In genomic region chr2:200298015-200298414, GRCh38 we compare ENCODE assay signal across 16 cellular contexts. TPM values are rescaled to one million over a fixed set of nuclear protein-coding genes. Genes with fewer than 3 reads are reported as not detected.
A peak's percentile ranks its signal among the peaks of the same experiment; 100 is the strongest.
DNase-seq lines count a peak whose midpoint lies in the region; ATAC-seq and TF ChIP-seq lines count a peak whose summit lies in the region.
"Had no signal": no experiment of that assay in that cellular context is flagged by ENCODE, and none has a peak within 500 bp of the region (broad histone marks: within the 10 kb centered on the region; RNA-seq: fewer than 3 reads in every experiment).

No MANE protein-coding gene starts in this region.

- no peak for TF ChIP-seq POLR2A in IMR-90 (IDR thresholded peaks at IDR 0.05; ENCODE audit: low read depth, low read length)

- H3K56ac ChIP-seq in IMR-90 (ENCODE audit: extremely low read depth, insufficient read depth, low read length), result no peak overlapping the region

- no peak overlapping the region for H2AK5ac ChIP-seq in IMR-90 (ENCODE audit: low read depth, low read length)
- no peak overlapping the region for H2AK5ac ChIP-seq in mesenchymal stem cell (ENCODE audit: low read length, severe bottlenecking)

- TF ChIP-seq CTCF in IMR-90 (conservative IDR thresholded peaks at IDR 0.05; ENCODE audit: low read depth, low read length) (no peak), choroid plexus epithelial cell (conservative IDR thresholded peaks at IDR 0.05; ENCODE audit: low read depth, low read length) (no peak)

- H3K79me1 ChIP-seq in IMR-90 (ENCODE audit: low read depth in 1 of 2, low read length in 2 of 2) (peaks cover 0 to 10% of the 10 kb centered on the region in 2 experiments; a peak in 2 of 4 replicates), mesenchymal stem cell (replicated peaks; ENCODE audit: low read length, poor library complexity, severe bottlenecking) (no peaks in the 10 kb centered on the region)

- no peak for TF ChIP-seq RAD21 in IMR-90 (IDR thresholded peaks at IDR 0.05; ENCODE audit: low read length)

- H2BK120ac ChIP-seq in IMR-90 (ENCODE audit: low read depth, low read length) (no peak overlapping the region), mesenchymal stem cell (ENCODE audit: low read depth, low read length) (no peak overlapping the region)

- DNase-seq in IMR-90 (no peak), choroid plexus epithelial cell (ENCODE audit: low read depth) (peak; percentile 88), mesenchymal stem cell (no peak), skeletal muscle cell (ENCODE audit: low read depth) (peak; percentile 56), T-helper 9 cell (no peak), NCI-H510A (lab: John Stamatoyannopoulos, UW) (no peak), head of caudate nucleus (no peak)
- DNase-seq: 8988T; CD8-positive, alpha-beta T cell; GDM1; NCI-H2081; NCI-H2171 treated with DMSO at 0.1 percent for 48 hours; NCI-H526; Peyer's patch had no signal

- H2BK5ac ChIP-seq in IMR-90 (ENCODE audit: low read depth, low read length, poor library complexity, severe bottlenecking) (no peak overlapping the region), mesenchymal stem cell (ENCODE audit: low read depth, low read length, poor library complexity, severe bottlenecking) (no peak overlapping the region)

- H4K20me1 ChIP-seq in IMR-90 (ENCODE audit: insufficient read depth, low read length), result no peaks in the 10 kb centered on the region
- H4K20me1 ChIP-seq: BLaER1 treated with 17β-estradiol and CSF1 and Interleukin-3, amounts not matched to agents 10 nM and 100 nM had no signal

- H4K91ac ChIP-seq in IMR-90 (ENCODE audit: insufficient read depth, low read depth, low read length) (no peak overlapping the region), mesenchymal stem cell (ENCODE audit: low read length) (no peak overlapping the region)

- H2AFZ ChIP-seq in IMR-90 (replicated peaks; ENCODE audit: low read length, poor library complexity), result no peak overlapping the region
- no peak overlapping the region for H2AFZ ChIP-seq in mesenchymal stem cell (ENCODE audit: low read depth, low read length)

- no peak overlapping the region for H3K27ac ChIP-seq in IMR-90 (ENCODE audit: insufficient read depth, low read length)
- H3K27ac ChIP-seq in mesenchymal stem cell (ENCODE audit: low read length, poor library complexity, severe bottlenecking), result peak overlapping the region; percentile 67
- H3K27ac ChIP-seq: BLaER1 treated with 17β-estradiol and CSF1 and Interleukin-3, amounts not matched to agents 10 nM and 100 nM; Peyer's patch; SJSA1 had no signal

- H4K5ac ChIP-seq in IMR-90 (ENCODE audit: low read depth, low read length), result no peak overlapping the region

- dilution Hi-C loops in IMR-90 (cut with HindIII; ENCODE audit: low sequenced_read_pairs, unreplicated experiment), result no loop called here

- H3K14ac ChIP-seq in IMR-90 (replicated peaks; ENCODE audit: low read depth, low read length), result no peak overlapping the region
- no peak overlapping the region for H3K14ac ChIP-seq in mesenchymal stem cell (ENCODE audit: low read length in 2 of 2)

- in situ Hi-C loops in IMR-90 (cut with MboI; ENCODE audit: low sequenced_read_pairs), result no loop called here

- H3K9me3 ChIP-seq in IMR-90 (ENCODE audit: control insufficient read depth, insufficient read depth, low read length), result no peaks in the 10 kb centered on the region
- no peaks in the 10 kb centered on the region for H3K9me3 ChIP-seq in mesenchymal stem cell (ENCODE audit: control insufficient read depth, low read length)
- H3K9me3 ChIP-seq: BLaER1 treated with 17β-estradiol and CSF1 and Interleukin-3, amounts not matched to agents 10 nM and 100 nM; Peyer's patch; SJSA1 had no signal

- H2BK15ac ChIP-seq in IMR-90 (ENCODE audit: low read depth, low read length) (no peak overlapping the region), mesenchymal stem cell (ENCODE audit: low read depth, poor library complexity, severe bottlenecking) (no peak overlapping the region)

- H4K8ac ChIP-seq in IMR-90 (ENCODE audit: low read depth in 2 of 2, low read length in 2 of 2) (no peak overlapping the region), mesenchymal stem cell (ENCODE audit: low read length) (no peak overlapping the region)

- H3K36me3 ChIP-seq in IMR-90 (ENCODE audit: control insufficient read depth, insufficient read depth, low read length), result no peaks in the 10 kb centered on the region
- H3K36me3 ChIP-seq in mesenchymal stem cell (ENCODE audit: control insufficient read depth in 1 of 2, insufficient read depth in 2 of 2, low read depth in 1 of 2, low read length in 2 of 2), result no peaks in the 10 kb centered on the region
- H3K36me3 ChIP-seq: BLaER1 treated with 17β-estradiol and CSF1 and Interleukin-3, amounts not matched to agents 10 nM and 100 nM; Peyer's patch; SJSA1 had no signal

- H2BK20ac ChIP-seq in IMR-90 (ENCODE audit: low read depth, low read length), result no peak overlapping the region

- no peak overlapping the region for H2BK12ac ChIP-seq in mesenchymal stem cell (ENCODE audit: low read length in 2 of 2)

- H3K4me2 ChIP-seq in IMR-90 (ENCODE audit: low read depth, low read length) (peak overlapping the region; percentile 18; the same call in 1 of the 2 replicates), mesenchymal stem cell (ENCODE audit: low read length, poor library complexity, severe bottlenecking) (no peak overlapping the region)
- H3K4me2 ChIP-seq: BLaER1 treated with 17β-estradiol and CSF1 and Interleukin-3, amounts not matched to agents 10 nM and 100 nM had no signal

- CTCF ChIA-PET in IMR-90 (lab: Yijun Ruan, JAX), result no interaction called here

- peaks cover 15% of the 10 kb centered on the region for H3K4me1 ChIP-seq in IMR-90 (ENCODE audit: control insufficient read depth, insufficient read depth, low read length)
- H3K4me1 ChIP-seq in mesenchymal stem cell (ENCODE audit: control insufficient read depth, insufficient read depth, low read depth, low read length), result peaks cover 6% of the 10 kb centered on the region
- H3K4me1 ChIP-seq: Peyer's patch had no signal

- H3K23ac ChIP-seq in IMR-90 (ENCODE audit: low read depth, low read length) (no peak overlapping the region), mesenchymal stem cell (ENCODE audit: low read length in 2 of 2) (no peak overlapping the region)

- WGBS in IMR-90 (ENCODE audit: extremely low coverage in 2 of 2, insufficient read length in 1 of 2), 2 experiments, result 75% methylated on average over 4 of the region's 5 CpGs; no CpG with 5 or more reads in 1 of the 2 experiments
- 85% methylated on average over 5 of the region's 5 CpGs for WGBS in mesenchymal stem cell

- peaks cover 10% of the 10 kb centered on the region; the same call in 1 of the 2 replicates for H3K9me1 ChIP-seq in IMR-90 (ENCODE audit: insufficient read depth, low read length)

- H3K4me3 ChIP-seq in IMR-90 (ENCODE audit: insufficient read depth, low read depth, low read length) (no peak overlapping the region), choroid plexus epithelial cell (ENCODE audit: low read depth, low read length) (no peak overlapping the region), mesenchymal stem cell (ENCODE audit: insufficient read depth in 1 of 2, low read depth in 1 of 2, low read length in 2 of 2) (no peak overlapping the region), skeletal muscle cell (ENCODE audit: low read depth, low read length) (no peak overlapping the region)
- H3K4me3 ChIP-seq: BLaER1 treated with 17β-estradiol and CSF1 and Interleukin-3, amounts not matched to agents 10 nM and 100 nM; Peyer's patch; SJSA1 had no signal

- peak; percentile 30 for ATAC-seq in IMR-90 (ENCODE audit: low read depth)
- ATAC-seq: CD8-positive, alpha-beta T cell had no signal

- intact Hi-C loops in IMR-90 (cut with micrococcal nuclease), result no loop called here
- intact Hi-C loops in head of caudate nucleus (cut with DNase I), result no loop called here

- no peak overlapping the region for H3K9ac ChIP-seq in IMR-90 (ENCODE audit: low read depth, low read length)
- no peak overlapping the region for H3K9ac ChIP-seq in mesenchymal stem cell (ENCODE audit: low read length)
- H3K9ac ChIP-seq: BLaER1 treated with 17β-estradiol and CSF1 and Interleukin-3, amounts not matched to agents 10 nM and 100 nM had no signal

- POLR2A ChIA-PET in IMR-90 (lab: Charles Lee; ENCODE audit: unreplicated experiment), result no interaction called here

- H3K18ac ChIP-seq in IMR-90 (ENCODE audit: low read depth, low read length), result no peak overlapping the region
- H3K18ac ChIP-seq in mesenchymal stem cell (ENCODE audit: low read depth in 1 of 2, low read length in 2 of 2), result no peak overlapping the region

- H2AK9ac ChIP-seq in IMR-90 (replicated peaks; ENCODE audit: low read depth, low read length, poor library complexity), result no peak overlapping the region

- no TSS peak for BruUV-seq in IMR-90 (replicated peaks; lab: Mats Ljungman, UMichigan)

- H3K27me3 ChIP-seq in IMR-90 (ENCODE audit: control insufficient read depth, insufficient read depth, low read length), result no peaks in the 10 kb centered on the region; the same call in 1 of the 2 replicates
- no peaks in the 10 kb centered on the region for H3K27me3 ChIP-seq in mesenchymal stem cell (ENCODE audit: control insufficient read depth in 1 of 2, insufficient read depth in 1 of 2, low read length in 2 of 2)
- H3K27me3 ChIP-seq: BLaER1 treated with 17β-estradiol and CSF1 and Interleukin-3, amounts not matched to agents 10 nM and 100 nM; Peyer's patch had no signal

- H3K4ac ChIP-seq in IMR-90 (ENCODE audit: low read depth, low read length), result no peak overlapping the region
- no peak overlapping the region for H3K4ac ChIP-seq in mesenchymal stem cell (ENCODE audit: low read depth in 1 of 2, low read length in 2 of 2)

TF ChIP-seq in IMR-90, 13 proteins besides CTCF, POLR2A, EP300 and RAD21:
- TF ChIP-seq FOS (IDR thresholded peaks at IDR 0.05; ENCODE audit: low read depth, low read length) (no peak), MAFK (IDR thresholded peaks at IDR 0.05; ENCODE audit: low read depth, low read length) (no peak), MAZ (IDR thresholded peaks at IDR 0.05; ENCODE audit: borderline replicate concordance, low read depth, low read length) (no peak), RCOR1 (IDR thresholded peaks at IDR 0.05; ENCODE audit: insufficient replicate concordance, low read length) (no peak), RFX5 (IDR thresholded peaks at IDR 0.05; ENCODE audit: low read depth, low read length) (no peak), CEBPB (IDR thresholded peaks at IDR 0.05; ENCODE audit: low read depth, low read length) (no peak), CHD1 (IDR thresholded peaks at IDR 0.05; ENCODE audit: low read depth, low read length) (no peak)
TF ChIP-seq in IMR-90: peak in this region for 0.

RNA-seq across cellular contexts. Expression of gene SPATS2L, which starts 8.5 kb away (rescaled TPM):
- 118 and 145 TPM in 2 replicates for total RNA-seq in IMR-90 (2012; rRNA removed)
- 155 and 175 TPM in 2 replicates for polyA plus RNA-seq in IMR-90 (2012; rRNA removed)
- polyA plus RNA-seq in IMR-90 (2012; cell fraction: cytosol; rRNA removed), result 85.4 and 86.8 TPM in 2 replicates
- polyA plus RNA-seq in IMR-90 (2012; cell fraction: nucleus; rRNA removed; ENCODE audit: low replicate concordance), result 65.5 and 124 TPM in 2 replicates
- 377 TPM for polyA plus RNA-seq in mesenchymal stem cell (2013, experiment 1 of 2)
- 383 TPM for polyA plus RNA-seq in mesenchymal stem cell (2013, experiment 2 of 2)

Comparison
In these comparisons a context has a peak if more than half of its experiments do, and no peak if none do; other contexts are left out.
1. DNase-seq: peak in choroid plexus epithelial cell (single experiment) and skeletal muscle cell (single experiment); none in IMR-90 (single experiment), mesenchymal stem cell (single experiment), T-helper 9 cell (single experiment), NCI-H510A (single experiment) and head of caudate nucleus (0 of 42).